32 cellular contexts compared by ENCODE assay signal in genomic region chr6:99011151-99011550, GRCh38.
"Had no signal": no experiment of that assay in that cellular context is flagged by ENCODE, and none has a peak within 500 bp of the region (broad histone marks: within the 10 kb centered on the region; RNA-seq: fewer than 3 reads in every experiment).

No MANE protein-coding gene starts in this region.

- H3K27ac ChIP-seq: adrenal gland, body of pancreas, epithelial cell of prostate, esophagus squamous epithelium, heart left ventricle, WERI-Rb-1 had no signal

- H3K9me3 ChIP-seq: adrenal gland, body of pancreas, esophagus squamous epithelium, heart left ventricle had no signal

- H3K4me1 ChIP-seq: adrenal gland, body of pancreas, esophagus squamous epithelium, heart left ventricle had no signal

- H3K36me3 ChIP-seq: adrenal gland, esophagus squamous epithelium, heart left ventricle, WERI-Rb-1 had no signal

- H3K4me3 ChIP-seq: adrenal gland, body of pancreas, esophagus squamous epithelium, heart left ventricle had no signal

- H3K27me3 ChIP-seq: adrenal gland, body of pancreas, esophagus squamous epithelium, heart left ventricle had no signal

- DNase-seq: activated B cell treated with CpG ODN at 0.5 μM for 24 hours; activated CD4-positive, alpha-beta T cell treated with anti-CD3 and anti-CD28 coated beads for 48 hours; activated CD4-positive, alpha-beta T cell treated with anti-CD3 and anti-CD28 coated beads, Interleukin-2, amount 50 U/mL, for 1 hour; activated CD4-positive, alpha-beta T cell treated with anti-CD3 and anti-CD28 coated beads, Interleukin-2, amount 50 U/mL, for 48 hours; activated CD8-positive, alpha-beta memory T cell treated with anti-CD3 and anti-CD28 coated beads for 24 hours; activated CD8-positive, alpha-beta T cell treated with anti-CD3 and anti-CD28 coated beads for 36 hours; activated effector memory CD4-positive, alpha-beta T cell treated with Interleukin-2 at 50 U/mL for 16 hours; activated gamma-delta T cell treated with Interleukin-2 at 50 U/mL for 16 hours; activated naive CD4-positive, alpha-beta T cell treated with Interleukin-2 at 50 U/mL for 16 hours; activated naive CD8-positive, alpha-beta T cell treated with anti-CD3 and anti-CD28 coated beads for 36 hours; activated naive CD8-positive, alpha-beta T cell treated with anti-CD3 and anti-CD28 coated beads, Interleukin-2, amount 50 U/mL, for 24 hours; activated T-cell treated with anti-CD3 and anti-CD28 coated beads, Interleukin-2, amount 50 U/mL, for 4 hours; adrenal gland; amygdala; aorta; body of pancreas; cortex of kidney; dermis blood vessel endothelial cell; effector CD4-positive, alpha-beta T cell; esophagus squamous epithelium; foreskin fibroblast; glutamatergic neuron; heart left ventricle; T-helper 1 cell; T-helper 17 cell; T1000; WERI-Rb-1 had no signal

- FAIRE-seq: colon, endometrium, endothelial cell of umbilical vein, frontal cortex had no signal
